1 cellular context compared by ENCODE assay signal in the genomic region with DNA sequence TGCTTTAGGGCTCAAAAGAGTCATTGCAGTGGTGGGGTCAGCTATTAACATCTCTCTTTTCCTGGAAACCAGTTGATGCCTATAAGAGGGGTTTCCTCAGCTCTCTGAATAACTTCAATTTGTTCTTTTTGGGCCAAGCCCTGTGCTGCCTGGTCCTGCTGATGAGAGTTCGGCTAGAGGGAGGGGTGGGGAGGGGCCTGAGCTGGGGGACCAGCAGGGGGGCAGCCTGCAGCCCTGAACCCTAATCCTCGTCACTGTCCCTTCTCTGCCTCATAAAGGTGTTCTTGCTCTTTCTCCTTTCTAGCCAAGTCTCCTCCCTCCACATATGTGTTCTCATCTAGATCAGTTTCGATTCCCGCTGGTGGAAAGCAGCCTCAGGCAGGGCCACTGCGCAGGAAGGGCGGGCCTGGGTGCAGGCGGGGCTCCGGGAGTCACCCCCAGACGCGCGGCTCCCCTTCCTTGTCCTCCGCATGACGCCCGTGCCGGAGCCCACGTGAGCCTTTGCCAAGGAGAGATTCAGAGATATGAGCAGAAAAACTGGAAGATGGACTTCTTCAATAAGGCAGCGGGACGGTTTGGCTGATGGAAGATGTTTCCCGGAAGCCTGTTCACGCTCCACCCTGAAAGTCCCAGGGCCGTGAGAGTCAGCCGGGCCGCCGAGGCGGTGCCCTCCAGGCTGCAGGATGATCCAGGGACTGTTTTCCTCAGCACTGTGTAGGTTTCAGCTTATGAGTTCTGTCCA.
TF ChIP-seq lines count a peak whose summit lies in the region.

No MANE protein-coding gene starts in this region.

TF ChIP-seq in HEK293, 187 proteins besides CTCF, POLR2A, EP300 and RAD21 (continued from another document):
- TF ChIP-seq ZNF776 (tag by site-specific recombination; IDR thresholded peaks at IDR 0.05; ENCODE audit: borderline replicate concordance) (no peak), ZNF571 (tag by site-specific recombination; IDR thresholded peaks at IDR 0.05) (no peak), ZNF560 (tag by site-specific recombination; IDR thresholded peaks at IDR 0.05; ENCODE audit: borderline replicate concordance) (no peak), WT1 (tag by site-specific recombination; IDR thresholded peaks at IDR 0.05) (peak; percentile 62; the same call in 1 of the 2 replicates), ZNF426 (tag by site-specific recombination; IDR thresholded peaks at IDR 0.05) (no peak), ZNF138 (tag by site-specific recombination; IDR thresholded peaks at IDR 0.05; ENCODE audit: borderline replicate concordance) (no peak), ZNF184 (tag by site-specific recombination; IDR thresholded peaks at IDR 0.05) (no peak), ZNF2 (tag by site-specific recombination; IDR thresholded peaks at IDR 0.05) (0 out of 2 replicates have a peak, but pooled peaks have one; percentile 13), ZNF157 (tag by site-specific recombination; IDR thresholded peaks at IDR 0.05) (no peak), ZNF335 (tag by site-specific recombination; conservative IDR thresholded peaks at IDR 0.05) (peak; percentile 81), KLF16 (tag by site-specific recombination; IDR thresholded peaks at IDR 0.05) (no peak), ZNF292 (tag by site-specific recombination; IDR thresholded peaks at IDR 0.05; ENCODE audit: borderline replicate concordance, low read depth) (no peak), ZNF558 (tag by site-specific recombination; IDR thresholded peaks at IDR 0.05) (no peak), ZNF354C (tag by site-specific recombination; IDR thresholded peaks at IDR 0.05; ENCODE audit: borderline replicate concordance, low read depth) (no peak), MEIS1 (CRISPR knock-in tag; IDR thresholded peaks at IDR 0.05; ENCODE audit: borderline replicate concordance) (no peak), GLIS2 (tag by site-specific recombination; IDR thresholded peaks at IDR 0.05) (peak; percentile 92), ZNF664 (tag by site-specific recombination; IDR thresholded peaks at IDR 0.05) (no peak), ZNF433 (tag by site-specific recombination; IDR thresholded peaks at IDR 0.05; ENCODE audit: low read depth) (no peak), ZNF701 (tag by site-specific recombination; IDR thresholded peaks at IDR 0.05) (no peak), ZNF555 (tag by site-specific recombination; conservative IDR thresholded peaks at IDR 0.05) (no peak), ZNF24 (tag by site-specific recombination; IDR thresholded peaks at IDR 0.05) (peak; percentile 69; the same call in 1 of the 2 replicates), ZFHX2 (tag by site-specific recombination; conservative IDR thresholded peaks at IDR 0.05) (no peak; the same call in 1 of the 2 replicates), ZNF366 (tag by site-specific recombination; conservative IDR thresholded peaks at IDR 0.05) (peak; percentile 33; the same call in 1 of the 2 replicates)
- TF ChIP-seq, protein P1, sequence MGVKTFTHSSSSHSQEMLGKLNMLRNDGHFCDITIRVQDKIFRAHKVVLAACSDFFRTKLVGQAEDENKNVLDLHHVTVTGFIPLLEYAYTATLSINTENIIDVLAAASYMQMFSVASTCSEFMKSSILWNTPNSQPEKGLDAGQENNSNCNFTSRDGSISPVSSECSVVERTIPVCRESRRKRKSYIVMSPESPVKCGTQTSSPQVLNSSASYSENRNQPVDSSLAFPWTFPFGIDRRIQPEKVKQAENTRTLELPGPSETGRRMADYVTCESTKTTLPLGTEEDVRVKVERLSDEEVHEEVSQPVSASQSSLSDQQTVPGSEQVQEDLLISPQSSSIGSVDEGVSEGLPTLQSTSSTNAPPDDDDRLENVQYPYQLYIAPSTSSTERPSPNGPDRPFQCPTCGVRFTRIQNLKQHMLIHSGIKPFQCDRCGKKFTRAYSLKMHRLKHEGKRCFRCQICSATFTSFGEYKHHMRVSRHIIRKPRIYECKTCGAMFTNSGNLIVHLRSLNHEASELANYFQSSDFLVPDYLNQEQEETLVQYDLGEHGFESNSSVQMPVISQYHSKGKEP (tag by site-specific recombination; IDR thresholded peaks at IDR 0.05): no peak
- TF ChIP-seq, protein P2, sequence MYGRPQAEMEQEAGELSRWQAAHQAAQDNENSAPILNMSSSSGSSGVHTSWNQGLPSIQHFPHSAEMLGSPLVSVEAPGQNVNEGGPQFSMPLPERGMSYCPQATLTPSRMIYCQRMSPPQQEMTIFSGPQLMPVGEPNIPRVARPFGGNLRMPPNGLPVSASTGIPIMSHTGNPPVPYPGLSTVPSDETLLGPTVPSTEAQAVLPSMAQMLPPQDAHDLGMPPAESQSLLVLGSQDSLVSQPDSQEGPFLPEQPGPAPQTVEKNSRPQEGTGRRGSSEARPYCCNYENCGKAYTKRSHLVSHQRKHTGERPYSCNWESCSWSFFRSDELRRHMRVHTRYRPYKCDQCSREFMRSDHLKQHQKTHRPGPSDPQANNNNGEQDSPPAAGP (tag by site-specific recombination; IDR thresholded peaks at IDR 0.05): peak; percentile 66
- TF ChIP-seq, protein P3, sequence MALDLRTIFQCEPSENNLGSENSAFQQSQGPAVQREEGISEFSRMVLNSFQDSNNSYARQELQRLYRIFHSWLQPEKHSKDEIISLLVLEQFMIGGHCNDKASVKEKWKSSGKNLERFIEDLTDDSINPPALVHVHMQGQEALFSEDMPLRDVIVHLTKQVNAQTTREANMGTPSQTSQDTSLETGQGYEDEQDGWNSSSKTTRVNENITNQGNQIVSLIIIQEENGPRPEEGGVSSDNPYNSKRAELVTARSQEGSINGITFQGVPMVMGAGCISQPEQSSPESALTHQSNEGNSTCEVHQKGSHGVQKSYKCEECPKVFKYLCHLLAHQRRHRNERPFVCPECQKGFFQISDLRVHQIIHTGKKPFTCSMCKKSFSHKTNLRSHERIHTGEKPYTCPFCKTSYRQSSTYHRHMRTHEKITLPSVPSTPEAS (tag by site-specific recombination; IDR thresholded peaks at IDR 0.05): no peak
- TF ChIP-seq, protein P4, sequence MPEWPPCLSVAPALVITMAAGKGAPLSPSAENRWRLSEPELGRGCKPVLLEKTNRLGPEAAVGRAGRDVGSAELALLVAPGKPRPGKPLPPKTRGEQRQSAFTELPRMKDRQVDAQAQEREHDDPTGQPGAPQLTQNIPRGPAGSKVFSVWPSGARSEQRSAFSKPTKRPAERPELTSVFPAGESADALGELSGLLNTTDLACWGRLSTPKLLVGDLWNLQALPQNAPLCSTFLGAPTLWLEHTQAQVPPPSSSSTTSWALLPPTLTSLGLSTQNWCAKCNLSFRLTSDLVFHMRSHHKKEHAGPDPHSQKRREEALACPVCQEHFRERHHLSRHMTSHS (tag by site-specific recombination; IDR thresholded peaks at IDR 0.05): no peak
- TF ChIP-seq, protein P5, sequence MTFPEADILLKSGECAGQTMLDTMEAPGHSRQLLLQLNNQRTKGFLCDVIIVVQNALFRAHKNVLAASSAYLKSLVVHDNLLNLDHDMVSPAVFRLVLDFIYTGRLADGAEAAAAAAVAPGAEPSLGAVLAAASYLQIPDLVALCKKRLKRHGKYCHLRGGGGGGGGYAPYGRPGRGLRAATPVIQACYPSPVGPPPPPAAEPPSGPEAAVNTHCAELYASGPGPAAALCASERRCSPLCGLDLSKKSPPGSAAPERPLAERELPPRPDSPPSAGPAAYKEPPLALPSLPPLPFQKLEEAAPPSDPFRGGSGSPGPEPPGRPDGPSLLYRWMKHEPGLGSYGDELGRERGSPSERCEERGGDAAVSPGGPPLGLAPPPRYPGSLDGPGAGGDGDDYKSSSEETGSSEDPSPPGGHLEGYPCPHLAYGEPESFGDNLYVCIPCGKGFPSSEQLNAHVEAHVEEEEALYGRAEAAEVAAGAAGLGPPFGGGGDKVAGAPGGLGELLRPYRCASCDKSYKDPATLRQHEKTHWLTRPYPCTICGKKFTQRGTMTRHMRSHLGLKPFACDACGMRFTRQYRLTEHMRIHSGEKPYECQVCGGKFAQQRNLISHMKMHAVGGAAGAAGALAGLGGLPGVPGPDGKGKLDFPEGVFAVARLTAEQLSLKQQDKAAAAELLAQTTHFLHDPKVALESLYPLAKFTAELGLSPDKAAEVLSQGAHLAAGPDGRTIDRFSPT (tag by site-specific recombination; IDR thresholded peaks at IDR 0.05): peak; percentile 57; the same call in 1 of the 2 replicates
- TF ChIP-seq, protein P6, sequence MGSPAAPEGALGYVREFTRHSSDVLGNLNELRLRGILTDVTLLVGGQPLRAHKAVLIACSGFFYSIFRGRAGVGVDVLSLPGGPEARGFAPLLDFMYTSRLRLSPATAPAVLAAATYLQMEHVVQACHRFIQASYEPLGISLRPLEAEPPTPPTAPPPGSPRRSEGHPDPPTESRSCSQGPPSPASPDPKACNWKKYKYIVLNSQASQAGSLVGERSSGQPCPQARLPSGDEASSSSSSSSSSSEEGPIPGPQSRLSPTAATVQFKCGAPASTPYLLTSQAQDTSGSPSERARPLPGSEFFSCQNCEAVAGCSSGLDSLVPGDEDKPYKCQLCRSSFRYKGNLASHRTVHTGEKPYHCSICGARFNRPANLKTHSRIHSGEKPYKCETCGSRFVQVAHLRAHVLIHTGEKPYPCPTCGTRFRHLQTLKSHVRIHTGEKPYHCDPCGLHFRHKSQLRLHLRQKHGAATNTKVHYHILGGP (tag by site-specific recombination; IDR thresholded peaks at IDR 0.05): no peak
- TF ChIP-seq, protein P7, sequence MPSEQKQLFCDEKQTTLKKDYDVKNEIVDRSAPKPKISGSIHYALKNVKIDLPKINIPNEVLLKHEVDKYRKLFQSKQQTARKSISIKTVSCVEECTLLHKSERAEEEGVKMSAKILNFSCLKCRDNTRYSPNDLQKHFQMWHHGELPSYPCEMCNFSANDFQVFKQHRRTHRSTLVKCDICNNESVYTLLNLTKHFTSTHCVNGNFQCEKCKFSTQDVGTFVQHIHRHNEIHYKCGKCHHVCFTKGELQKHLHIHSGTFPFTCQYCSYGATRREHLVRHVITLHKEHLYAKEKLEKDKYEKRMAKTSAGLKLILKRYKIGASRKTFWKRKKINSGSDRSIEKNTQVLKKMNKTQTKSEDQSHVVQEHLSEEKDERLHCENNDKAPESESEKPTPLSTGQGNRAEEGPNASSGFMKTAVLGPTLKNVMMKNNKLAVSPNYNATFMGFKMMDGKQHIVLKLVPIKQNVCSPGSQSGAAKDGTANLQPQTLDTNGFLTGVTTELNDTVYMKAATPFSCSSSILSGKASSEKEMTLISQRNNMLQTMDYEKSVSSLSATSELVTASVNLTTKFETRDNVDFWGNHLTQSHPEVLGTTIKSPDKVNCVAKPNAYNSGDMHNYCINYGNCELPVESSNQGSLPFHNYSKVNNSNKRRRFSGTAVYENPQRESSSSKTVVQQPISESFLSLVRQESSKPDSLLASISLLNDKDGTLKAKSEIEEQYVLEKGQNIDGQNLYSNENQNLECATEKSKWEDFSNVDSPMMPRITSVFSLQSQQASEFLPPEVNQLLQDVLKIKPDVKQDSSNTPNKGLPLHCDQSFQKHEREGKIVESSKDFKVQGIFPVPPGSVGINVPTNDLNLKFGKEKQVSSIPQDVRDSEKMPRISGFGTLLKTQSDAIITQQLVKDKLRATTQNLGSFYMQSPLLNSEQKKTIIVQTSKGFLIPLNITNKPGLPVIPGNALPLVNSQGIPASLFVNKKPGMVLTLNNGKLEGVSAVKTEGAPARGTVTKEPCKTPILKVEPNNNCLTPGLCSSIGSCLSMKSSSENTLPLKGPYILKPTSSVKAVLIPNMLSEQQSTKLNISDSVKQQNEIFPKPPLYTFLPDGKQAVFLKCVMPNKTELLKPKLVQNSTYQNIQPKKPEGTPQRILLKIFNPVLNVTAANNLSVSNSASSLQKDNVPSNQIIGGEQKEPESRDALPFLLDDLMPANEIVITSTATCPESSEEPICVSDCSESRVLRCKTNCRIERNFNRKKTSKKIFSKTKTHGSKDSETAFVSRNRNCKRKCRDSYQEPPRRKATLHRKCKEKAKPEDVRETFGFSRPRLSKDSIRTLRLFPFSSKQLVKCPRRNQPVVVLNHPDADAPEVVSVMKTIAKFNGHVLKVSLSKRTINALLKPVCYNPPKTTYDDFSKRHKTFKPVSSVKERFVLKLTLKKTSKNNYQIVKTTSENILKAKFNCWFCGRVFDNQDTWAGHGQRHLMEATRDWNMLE (tag by site-specific recombination; conservative IDR thresholded peaks at IDR 0.05; ENCODE audit: low read depth): no peak
